19 cellular contexts compared by ENCODE assay signal in genomic region chr18:55753643-55754255, GRCh38.
DNase-seq lines count a peak whose midpoint lies in the region; TF ChIP-seq lines count a peak whose summit lies in the region.
"Had no signal": no experiment of that assay in that cellular context is flagged by ENCODE, and none has a peak within 500 bp of the region (broad histone marks: within the 10 kb centered on the region; RNA-seq: fewer than 3 reads in every experiment).

No MANE protein-coding gene starts in this region.

- H3K4me3 ChIP-seq in osteoblast (ENCODE audit: insufficient read depth, low read length) = no peak overlapping the region
- H3K4me3 ChIP-seq: lung, SJCRH30, skin epidermis had no signal

- H2AFZ ChIP-seq in osteoblast (ENCODE audit: low read length) = no peak overlapping the region

- no peak overlapping the region for H3K4me2 ChIP-seq in osteoblast (ENCODE audit: insufficient read depth, low read length)

- H3K9me3 ChIP-seq in osteoblast (ENCODE audit: low read depth, low read length) = no peaks in the 10 kb centered on the region
- H3K9me3 ChIP-seq: SJCRH30 had no signal

- H4K20me1 ChIP-seq in osteoblast (ENCODE audit: insufficient read depth, low read length) = no peaks in the 10 kb centered on the region

- H3K36me3 ChIP-seq in osteoblast (ENCODE audit: insufficient read depth, low read length) = no peaks in the 10 kb centered on the region
- H3K36me3 ChIP-seq: SJCRH30 had no signal

- no peaks in the 10 kb centered on the region for H3K27me3 ChIP-seq in osteoblast (ENCODE audit: insufficient read depth, low read length)
- H3K27me3 ChIP-seq: SJCRH30 had no signal

- TF ChIP-seq CTCF in osteoblast (IDR thresholded peaks at IDR 0.05; ENCODE audit: extremely low read depth, low read depth, low read length) = no peak

- no peaks in the 10 kb centered on the region for H3K79me2 ChIP-seq in osteoblast (ENCODE audit: insufficient read depth, low read length)

- H3K4me1 ChIP-seq in osteoblast (ENCODE audit: insufficient read depth, low read length) = peaks cover 3% of the 10 kb centered on the region
- H3K4me1 ChIP-seq: SJCRH30 had no signal

- H3K27ac ChIP-seq in osteoblast (ENCODE audit: low read depth, low read length) = no peak overlapping the region
- H3K27ac ChIP-seq: SJCRH30, skin epidermis had no signal

- DNase-seq in ELR (ENCODE audit: low read depth) = peak; percentile 79
- DNase-seq in NCI-H226 = peak; percentile 12
- DNase-seq in dermis blood vessel endothelial cell = peak; percentile 18
- peak; percentile 71 for DNase-seq in osteoblast (ENCODE audit: insufficient read length, low spot score, missing footprints)
- DNase-seq in hypothalamus (lab: John Stamatoyannopoulos, UW) = no peak
- no peak for DNase-seq in NCI-H82 treated with DMSO at 0.1 percent for 48 hours (lab: John Stamatoyannopoulos, UW; ENCODE audit: unreplicated experiment)
- no peak for DNase-seq in NCI-H345 treated with DMSO at 0.1 percent for 48 hours (lab: John Stamatoyannopoulos, UW; ENCODE audit: unreplicated experiment)
- DNase-seq in UCSD-AML1 (lab: John Stamatoyannopoulos, UW; ENCODE audit: unreplicated experiment) = no peak
- DNase-seq: activated CD4-positive, CD25-positive, alpha-beta regulatory T cell treated with anti-CD3 and anti-CD28 coated beads, Interleukin-2, amount 50 U/mL, for 72 hours; activated CD8-positive, alpha-beta memory T cell treated with anti-CD3 and anti-CD28 coated beads, Interleukin-2, amount 10 ng/mL, durations not matched to agents 7 days and 5 days; amygdala; immature natural killer cell; naive thymus-derived CD8-positive, alpha-beta T cell; NCI-H1092 treated with DMSO at 0.1 percent for 48 hours; NK-92 treated with Interleukin-12 subunit alpha and Interleukin-12 subunit beta, amount 100 ng/mL, for 24 hours; SJCRH30; stimulated activated CD4-positive, alpha-beta T cell treated with anti-CD3 and anti-CD28 coated beads, Interleukin-4, amount 100 ng/mL, for 24 hours had no signal

Comparison
In these comparisons a context has a peak if more than half of its experiments do, and no peak if none do; other contexts are left out.
1. DNase-seq: peak in ELR (single experiment), NCI-H226 (single experiment), dermis blood vessel endothelial cell (single experiment) and osteoblast (single experiment); none in hypothalamus (0 of 51), NCI-H82 treated with DMSO at 0.1 percent for 48 hours (single experiment), NCI-H345 treated with DMSO at 0.1 percent for 48 hours (single experiment) and UCSD-AML1 (single experiment).